ENCODE assay signal across 22 cellular contexts in genomic region chrX:37863728-37864127, GRCh38.
"Had no signal": no experiment of that assay in that cellular context is flagged by ENCODE, and none has a peak within 500 bp of the region (broad histone marks: within the 10 kb centered on the region; RNA-seq: fewer than 3 reads in every experiment).

No MANE protein-coding gene starts in this region.

- ATAC-seq: foreskin keratinocyte; lower lobe of right lung; naive thymus-derived CD8-positive, alpha-beta T cell; right cardiac atrium; stimulated activated effector memory CD8-positive, alpha-beta T cell treated with anti-CD3 and anti-CD28 coated beads, Interleukin-12 subunit alpha, Interleukin-12 subunit beta, amount 100 ng/mL, for 72 hours; stimulated activated naive CD8-positive, alpha-beta T cell treated with anti-CD3 and anti-CD28 coated beads, Interleukin-15, Interleukin-2, amounts not matched to agents 100 U/mL and 50 U/mL, for 24 hours had no signal

- H3K9me3 Mint-ChIP-seq: memory B cell; stimulated activated effector memory CD8-positive, alpha-beta T cell treated with anti-CD3 and anti-CD28 coated beads, Interleukin-12 subunit alpha, Interleukin-12 subunit beta, amount 100 ng/mL, for 72 hours; type B pancreatic cell had no signal

- H3K4me3 ChIP-seq: colonic mucosa, left ventricle myocardium inferior, lower lobe of right lung, smooth muscle cell, suprapubic skin, thyroid gland had no signal

- H3K36me3 ChIP-seq: colonic mucosa, left ventricle myocardium inferior, lower lobe of right lung, suprapubic skin, thyroid gland had no signal

- H3K4me1 Mint-ChIP-seq: neural crest cell had no signal

- H3K9me3 ChIP-seq: colonic mucosa, left ventricle myocardium inferior, lower lobe of right lung, suprapubic skin, thyroid gland had no signal

- H3K27me3 ChIP-seq: colonic mucosa, foreskin keratinocyte, suprapubic skin, thyroid gland had no signal

- H3K27me3 Mint-ChIP-seq: type B pancreatic cell had no signal

- H3K27ac Mint-ChIP-seq: memory B cell; naive thymus-derived CD8-positive, alpha-beta T cell; stimulated activated effector memory CD8-positive, alpha-beta T cell treated with anti-CD3 and anti-CD28 coated beads, Interleukin-12 subunit alpha, Interleukin-12 subunit beta, amount 100 ng/mL, for 72 hours; type B pancreatic cell had no signal

- H3K4me1 ChIP-seq: colonic mucosa, foreskin keratinocyte, left ventricle myocardium inferior, lower lobe of right lung, suprapubic skin, thyroid gland had no signal

- H3K4me3 Mint-ChIP-seq: memory B cell; naive thymus-derived CD8-positive, alpha-beta T cell; neural crest cell; stimulated activated effector memory CD8-positive, alpha-beta T cell treated with anti-CD3 and anti-CD28 coated beads, Interleukin-12 subunit alpha, Interleukin-12 subunit beta, amount 100 ng/mL, for 72 hours; type B pancreatic cell had no signal

- DNase-seq: colonic mucosa; dermis blood vessel endothelial cell; erythroblast; foreskin keratinocyte; hippocampal formation; islet precursor cell; left ventricle myocardium inferior; lower lobe of right lung; naive thymus-derived CD8-positive, alpha-beta T cell; right cardiac atrium; stimulated activated CD4-positive, alpha-beta T cell treated with anti-CD3 and anti-CD28 coated beads, Interleukin-4, amount 100 ng/mL, for 1 hour; stimulated activated CD8-positive, alpha-beta memory T cell treated with anti-CD3 and anti-CD28 coated beads, Interleukin-4, amount 100 ng/mL, for 48 hours; stimulated activated naive CD8-positive, alpha-beta T cell treated with anti-CD3 and anti-CD28 coated beads, Interleukin-15, Interleukin-2, amounts not matched to agents 100 U/mL and 50 U/mL, for 24 hours; thyroid gland had no signal

- H3K36me3 Mint-ChIP-seq: stimulated activated effector memory CD8-positive, alpha-beta T cell treated with anti-CD3 and anti-CD28 coated beads, Interleukin-12 subunit alpha, Interleukin-12 subunit beta, amount 100 ng/mL, for 72 hours; type B pancreatic cell had no signal

- FAIRE-seq: endothelial cell of umbilical vein, urothelium cell line had no signal

- H3K27ac ChIP-seq: colonic mucosa, foreskin keratinocyte, left ventricle myocardium inferior, lower lobe of right lung, suprapubic skin, thyroid gland had no signal

- H3K4me2 ChIP-seq: smooth muscle cell had no signal
